In genomic region chr2:238493411-238493810, GRCh38 we compare ENCODE assay signal across 15 cellular contexts.
"Had no signal": no experiment of that assay in that cellular context is flagged by ENCODE, and none has a peak within 500 bp of the region (broad histone marks: within the 10 kb centered on the region; RNA-seq: fewer than 3 reads in every experiment).

No MANE protein-coding gene starts in this region.

- DNase-seq: activated CD4-positive, CD25-positive, alpha-beta regulatory T cell treated with anti-CD3 and anti-CD28 coated beads, Interleukin-2, amount 50 U/mL, for 72 hours; activated effector memory CD4-positive, alpha-beta T cell treated with anti-CD3 and anti-CD28 coated beads, Interleukin-2, amount 50 U/mL, for 16 hours; activated T-cell treated with anti-CD3 and anti-CD28 coated beads, Interleukin-2, amount 50 U/mL, for 1 hour; caudate nucleus; colonic mucosa; effector CD8-positive, alpha-beta T cell; gastrocnemius medialis; heart right ventricle; islet precursor cell; left lung; mesenchymal stem cell; stimulated activated CD4-positive, alpha-beta T cell treated with anti-CD3 and anti-CD28 coated beads, Interleukin-12 subunit alpha, Interleukin-12 subunit beta, amount 100 ng/mL, for 4 hours; upper lobe of right lung had no signal

- H3K36me3 ChIP-seq: adrenal gland, colonic mucosa, gastrocnemius medialis, heart right ventricle, left lung, ovary, upper lobe of right lung had no signal

- H3K27ac ChIP-seq: adrenal gland, colonic mucosa, gastrocnemius medialis, heart right ventricle, left lung, ovary, upper lobe of right lung had no signal

- H3K9me3 ChIP-seq: adrenal gland, colonic mucosa, gastrocnemius medialis, heart right ventricle, left lung, ovary, upper lobe of right lung had no signal

- ATAC-seq: gastrocnemius medialis, heart right ventricle, left lung, upper lobe of right lung had no signal
